In genomic region chr15:77702211-77702957, GRCh38 we compare ENCODE assay signal across 9 cellular contexts.
DNase-seq lines count a peak whose midpoint lies in the region; ATAC-seq, FAIRE-seq and TF ChIP-seq lines count a peak whose summit lies in the region.
"Had no signal": no experiment of that assay in that cellular context is flagged by ENCODE, and none has a peak within 500 bp of the region (broad histone marks: within the 10 kb centered on the region; RNA-seq: fewer than 3 reads in every experiment).

No MANE protein-coding gene starts in this region.

- no TSS peak for BruUV-seq in GM12878 (replicated peaks; lab: Mats Ljungman, UMichigan)

- no peak overlapping the region for H3K4me2 ChIP-seq in GM12878 (ENCODE audit: control insufficient read depth, insufficient read depth)
- H3K4me2 ChIP-seq in mesendoderm (ENCODE audit: low read length) = no peak overlapping the region

- no peaks in the 10 kb centered on the region for H3K27me3 ChIP-seq in GM12878 (replicated peaks in 1 of 2; ENCODE audit: control insufficient read depth in 2 of 2, insufficient read depth in 2 of 2, low read length in 1 of 2)
- H3K27me3 ChIP-seq in mesendoderm (ENCODE audit: insufficient read depth, low read length, poor library complexity) = no peaks in the 10 kb centered on the region

- CTCF ChIA-PET in GM12878 (lab: Yijun Ruan, JAX) = interaction anchor here (0.7 kb wide), 1 partner anchor 10 kb away, joined by 3 read pairs; no protein-coding TSS in a partner anchor

- TF ChIP-seq POLR2A in GM12878 (IDR thresholded peaks at IDR 0.05; ENCODE audit: low read depth, low read length) = no peak

- no peaks in the 10 kb centered on the region for H3K36me3 ChIP-seq in GM12878 (ENCODE audit: control insufficient read depth in 2 of 2, insufficient read depth in 2 of 2, low read length in 1 of 2)
- H3K36me3 ChIP-seq in mesendoderm (ENCODE audit: control insufficient read depth, insufficient read depth, low read length) = no peaks in the 10 kb centered on the region
- H3K36me3 ChIP-seq: esophagus muscularis mucosa had no signal

- DNase-seq in GM13976 (ENCODE audit: low spot score) (peak; percentile 66), M059J (ENCODE audit: low read depth) (peak; percentile 28), GM12878 (ENCODE audit: low read depth, low spot score) (no peak), mesendoderm (peak; percentile 89), NCI-H2081 (lab: John Stamatoyannopoulos, UW) (no peak), NCI-H446 treated with DMSO at 0.1 percent for 48 hours (lab: John Stamatoyannopoulos, UW) (no peak), NCI-H345 (lab: John Stamatoyannopoulos, UW) (no peak)
- no peak for DNase-seq in stimulated activated CD4-positive, alpha-beta T cell treated with anti-CD3 and anti-CD28 coated beads, Interleukin-1b, Interleukin-23, amount 100 ng/mL, for 48 hours

- H2BK5ac ChIP-seq in mesendoderm (ENCODE audit: low read length) = no peak overlapping the region

- TF ChIP-seq CTCF in GM13976 (IDR thresholded peaks at IDR 0.05; ENCODE audit: borderline replicate concordance, control extremely low read depth, extremely low read depth, insufficient read depth, missing control alignments) (no peak), GM12878 (IDR thresholded peaks at IDR 0.05 in 2 of 3, conservative IDR thresholded peaks at IDR 0.05 in 1 of 3; ENCODE audit: control insufficient read depth in 2 of 3, extremely low read depth in 1 of 3, insufficient read depth in 1 of 3, low read depth in 3 of 3, low read length in 3 of 3) (no peak)

- WGBS in GM12878 (ENCODE audit: insufficient coverage, insufficient replicate concordance, low lambda C conversion rate, missing lambda C conversion rate) = 9% methylated on average over 5 of the region's 5 CpGs
- no CpG with 5 or more reads among the region's 5 CpGs for WGBS in mesendoderm (ENCODE audit: extremely low coverage, insufficient coverage, low lambda C conversion rate)

- ATAC-seq in GM12878 = peak; percentile 63

- no peak for TF ChIP-seq RAD21 in GM12878 (IDR thresholded peaks at IDR 0.05; ENCODE audit: insufficient read depth, low read depth, low read length)

- H3K23ac ChIP-seq in mesendoderm (ENCODE audit: low read length) = no peak overlapping the region

- no peaks in the 10 kb centered on the region for H3K9me3 ChIP-seq in GM12878 (replicated peaks; ENCODE audit: control insufficient read depth, insufficient read depth, low read length)
- H3K9me3 ChIP-seq: esophagus muscularis mucosa had no signal

- H3K79me2 ChIP-seq in GM12878 (ENCODE audit: control insufficient read depth, insufficient read depth, low read length) (no peaks in the 10 kb centered on the region), mesendoderm (ENCODE audit: control insufficient read depth, insufficient read depth, low read length) (no peaks in the 10 kb centered on the region)

- H3K4me3 ChIP-seq in GM12878 = no peak overlapping the region
- no peak overlapping the region for H3K4me3 ChIP-seq in mesendoderm (ENCODE audit: low read length)
- H3K4me3 ChIP-seq: esophagus muscularis mucosa had no signal

- RAD21 ChIA-PET in GM12878 (lab: Charles Lee; ENCODE audit: unreplicated experiment) = no interaction called here

- no peak overlapping the region for H4K8ac ChIP-seq in mesendoderm (ENCODE audit: low read depth, low read length)

- H3K9ac ChIP-seq in GM12878 (ENCODE audit: control insufficient read depth, insufficient read depth, low read length) (no peak overlapping the region), mesendoderm (ENCODE audit: low read length) (no peak overlapping the region)

- H3K27ac ChIP-seq in GM12878 (ENCODE audit: control insufficient read depth, insufficient read depth) (no peak overlapping the region), mesendoderm (ENCODE audit: low read depth, low read length) (no peak overlapping the region)
- H3K27ac ChIP-seq: esophagus muscularis mucosa had no signal

- H4K5ac ChIP-seq in mesendoderm (ENCODE audit: low read length) = no peak overlapping the region

- H2BK120ac ChIP-seq in mesendoderm (ENCODE audit: low read depth, low read length) = no peak overlapping the region

- no peaks in the 10 kb centered on the region for H3K79me1 ChIP-seq in mesendoderm (ENCODE audit: low read length)

- H2AK5ac ChIP-seq in mesendoderm (ENCODE audit: low read length) = no peak overlapping the region

- no peak for TF ChIP-seq EP300 in GM12878 (IDR thresholded peaks at IDR 0.05; ENCODE audit: borderline replicate concordance in 1 of 2, control insufficient read depth in 1 of 2, low read depth in 2 of 2, low read length in 2 of 2)

- intact Hi-C loops in GM12878 (cut with micrococcal nuclease; ENCODE audit: unreplicated experiment) = no loop called here

- H3K18ac ChIP-seq in mesendoderm (ENCODE audit: low read length) = no peak overlapping the region

- SMC1A ChIA-PET in GM12878 (lab: Charles Lee; ENCODE audit: uncharacterized antibody, unreplicated experiment) = no interaction called here

- no peak overlapping the region for H3K56ac ChIP-seq in mesendoderm (ENCODE audit: low read length)

- in situ Hi-C loops in GM13976 (cut with MboI; ENCODE audit: low sequenced_read_pairs, unreplicated experiment) (no loop called here), GM12878 (cut with MboI) (no loop called here)

- no peaks in the 10 kb centered on the region for H4K20me1 ChIP-seq in GM12878 (ENCODE audit: control insufficient read depth, insufficient read depth)

- no peak for FAIRE-seq in GM12878 (lab: Jason Lieb, UNC)

- H2BK15ac ChIP-seq in mesendoderm (replicated peaks; ENCODE audit: low read depth) = no peak overlapping the region

- POLR2A ChIA-PET in GM12878 (lab: Charles Lee) = no interaction called here

- H3K4me1 ChIP-seq in GM12878 (ENCODE audit: control insufficient read depth, insufficient read depth, low read length) (no peaks in the 10 kb centered on the region), mesendoderm (ENCODE audit: control insufficient read depth, low read depth, low read length) (no peaks in the 10 kb centered on the region)
- H3K4me1 ChIP-seq: esophagus muscularis mucosa had no signal

- no peak overlapping the region for H2AFZ ChIP-seq in GM12878 (ENCODE audit: control insufficient read depth, low read depth, low read length)

- H3K4ac ChIP-seq in mesendoderm (ENCODE audit: low read depth, low read length) = no peak overlapping the region

TF ChIP-seq in GM12878, 131 proteins besides CTCF, POLR2A, EP300 and RAD21:
- peak; percentile 92 for TF ChIP-seq REST (IDR thresholded peaks at IDR 0.05; ENCODE audit: low read depth, low read length)
- no peak for TF ChIP-seq ZBTB11 (CRISPR knock-in tag; IDR thresholded peaks at IDR 0.05)
- TF ChIP-seq RBBP5 (conservative IDR thresholded peaks at IDR 0.05) = no peak
- TF ChIP-seq RUNX3 (IDR thresholded peaks at IDR 0.05; ENCODE audit: low read length) = no peak
- TF ChIP-seq STAT3 (IDR thresholded peaks at IDR 0.05; ENCODE audit: low read depth, low read length) = no peak

Comparison
In these comparisons a context has a peak if more than half of its experiments do, and no peak if none do; other contexts are left out.
1. DNase-seq: peak in GM13976 (single experiment), M059J (single experiment) and mesendoderm (single experiment); none in GM12878 (single experiment), NCI-H2081 (0 of 2), NCI-H446 treated with DMSO at 0.1 percent for 48 hours (single experiment), stimulated activated CD4-positive, alpha-beta T cell treated with anti-CD3 and anti-CD28 coated beads, Interleukin-1b, Interleukin-23, amount 100 ng/mL, for 48 hours (single experiment) and NCI-H345 (single experiment).